9 cellular contexts compared by ENCODE assay signal in the genomic region with DNA sequence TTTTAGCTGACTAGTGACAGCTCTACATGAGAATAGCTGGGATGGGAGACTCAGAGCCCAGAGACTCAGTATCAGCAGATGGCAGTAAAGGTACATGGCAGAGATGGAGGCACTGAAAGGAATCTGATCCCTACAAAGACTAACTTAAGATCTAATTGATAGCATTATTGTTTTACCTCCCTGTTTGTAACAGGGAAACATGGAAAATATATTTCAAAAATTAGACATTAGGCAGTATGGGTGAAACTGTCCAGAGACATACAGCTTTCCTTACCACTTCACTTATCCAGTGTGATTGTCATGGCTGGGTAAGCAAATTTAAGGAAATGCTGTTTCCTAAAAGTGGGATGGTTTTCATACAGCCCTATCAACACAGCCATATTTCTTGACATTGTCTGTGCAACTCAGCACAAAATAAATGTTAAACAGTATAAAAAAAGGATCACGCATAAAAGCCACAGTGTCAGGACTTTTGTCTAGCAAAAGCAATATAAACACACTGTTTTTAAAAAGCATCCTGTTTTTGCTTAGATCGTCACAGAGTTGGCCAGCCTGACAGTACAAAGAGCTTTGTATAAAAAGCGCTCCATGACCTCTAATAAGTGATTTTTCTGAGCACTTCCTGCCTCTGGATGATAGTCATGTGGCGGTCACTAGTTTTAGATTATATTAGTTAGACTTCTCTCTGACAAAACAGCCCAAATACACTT.
DNase-seq lines count a peak whose midpoint lies in the region; ATAC-seq and TF ChIP-seq lines count a peak whose summit lies in the region.
"Had no signal": no experiment of that assay in that cellular context is flagged by ENCODE, and none has a peak within 500 bp of the region (broad histone marks: within the 10 kb centered on the region; RNA-seq: fewer than 3 reads in every experiment).

No MANE protein-coding gene starts in this region.

- no peaks in the 10 kb centered on the region for H3K4me1 Mint-ChIP-seq in HFFc6 (ENCODE audit: low read depth)

- H3K36me3 ChIP-seq in ACC112 (ENCODE audit: insufficient read depth, low read length) (no peaks in the 10 kb centered on the region), H7 (replicated peaks; ENCODE audit: control insufficient read depth, insufficient read depth, low read length) (no peaks in the 10 kb centered on the region), esophagus muscularis mucosa (no peaks in the 10 kb centered on the region), neuronal stem cell (replicated peaks in 1 of 2; ENCODE audit: control insufficient read depth in 2 of 2, insufficient read depth in 2 of 2, low read length in 2 of 2) (no peaks in the 10 kb centered on the region)

- no peak overlapping the region for H3K9ac ChIP-seq in neuronal stem cell (ENCODE audit: low read depth, low read length, poor library complexity)

- intact Hi-C loops in esophagus muscularis mucosa (cut with DNase I), result no loop called here

- H3K4me3 ChIP-seq in ACC112 (ENCODE audit: low read depth, low read length) (peak overlapping the region; percentile 44; the same call in 1 of the 2 replicates), H7 (ENCODE audit: insufficient read depth, low read depth, low read length) (no peak overlapping the region), esophagus muscularis mucosa (no peak overlapping the region), neuronal stem cell (ENCODE audit: low read length in 2 of 2) (no peak overlapping the region)

- H3K27me3 Mint-ChIP-seq in HFFc6 (ENCODE audit: insufficient read depth), result no peaks in the 10 kb centered on the region; the same call in none of the 2 replicates
- H3K27me3 Mint-ChIP-seq: activated naive CD8-positive, alpha-beta T cell had no signal

- H3K36me3 Mint-ChIP-seq in HFFc6 (ENCODE audit: low read depth), result no peaks in the 10 kb centered on the region
- H3K36me3 Mint-ChIP-seq: activated naive CD8-positive, alpha-beta T cell had no signal

- H3K23ac ChIP-seq in neuronal stem cell (ENCODE audit: low read depth, low read length, poor library complexity), result no peak overlapping the region

- no peaks in the 10 kb centered on the region for H3K79me1 ChIP-seq in neuronal stem cell (ENCODE audit: low read depth, low read length)

- no peak overlapping the region for H3K18ac ChIP-seq in neuronal stem cell (ENCODE audit: low read length)

- H3K27ac Mint-ChIP-seq in HFFc6, result no peak overlapping the region
- H3K27ac Mint-ChIP-seq: activated naive CD8-positive, alpha-beta T cell had no signal

- 56% methylated on average over 4 of the region's 4 CpGs for WGBS in esophagus muscularis mucosa
- WGBS in neuronal stem cell (ENCODE audit: extremely low coverage in 2 of 2, insufficient read length in 2 of 2, insufficient replicate concordance in 1 of 2), 2 donors, result no CpG with 5 or more reads among the region's 4 CpGs

- no peaks in the 10 kb centered on the region for H3K9me3 ChIP-seq in esophagus muscularis mucosa
- peaks cover 0 to 4% of the 10 kb centered on the region in 2 donors for H3K9me3 ChIP-seq in neuronal stem cell (replicated peaks in 1 of 2; ENCODE audit: control insufficient read depth in 2 of 2, insufficient read depth in 1 of 2, low read depth in 1 of 2, low read length in 2 of 2)

- no peak overlapping the region for H3K4me2 ChIP-seq in neuronal stem cell (ENCODE audit: insufficient read depth, low read length, poor library complexity, severe bottlenecking)

- H2BK120ac ChIP-seq in neuronal stem cell (ENCODE audit: low read depth, low read length), result no peak overlapping the region

- no peak overlapping the region for H3K4me3 Mint-ChIP-seq in HFFc6
- H3K4me3 Mint-ChIP-seq: activated naive CD8-positive, alpha-beta T cell had no signal

- TF ChIP-seq EP300 in esophagus muscularis mucosa (IDR thresholded peaks at IDR 0.05), result no peak

- H2BK15ac ChIP-seq in neuronal stem cell (ENCODE audit: low read length), result no peak overlapping the region

- H2AFZ ChIP-seq in ACC112 (ENCODE audit: low read length, unreplicated experiment) (peak overlapping the region; percentile 5), neuronal stem cell (ENCODE audit: low read length) (peak overlapping the region; percentile 85)

- peak; percentile 64 for DNase-seq in H7
- peak; percentile 59 for DNase-seq in NCI-H774 (lab: John Stamatoyannopoulos, UW)
- no peak for DNase-seq in esophagus muscularis mucosa (ENCODE audit: extremely low spot score)
- peak; percentile 48 for DNase-seq in neuronal stem cell (ENCODE audit: low spot score)
- no peak for DNase-seq in HFFc6

- TF ChIP-seq CTCF in esophagus muscularis mucosa (IDR thresholded peaks at IDR 0.05) (peak; percentile 11 to 33 (median 29)), HFFc6 (IDR thresholded peaks at IDR 0.05) (no peak)

- no peak overlapping the region for H3K14ac ChIP-seq in neuronal stem cell (ENCODE audit: low read length)

- TF ChIP-seq POLR2A in esophagus muscularis mucosa (IDR thresholded peaks at IDR 0.05; ENCODE audit: low read depth), result no peak

- H3K4ac ChIP-seq in neuronal stem cell (ENCODE audit: low read length), result no peak overlapping the region

- no peak for ATAC-seq in HG02884 (IDR thresholded peaks at IDR 0.05; ENCODE audit: unreplicated experiment)
- no peak for ATAC-seq in HG02588 (IDR thresholded peaks at IDR 0.05; ENCODE audit: unreplicated experiment)

- peaks cover 4% of the 10 kb centered on the region; the same call in 1 of the 2 replicates for H3K27me3 ChIP-seq in ACC112 (ENCODE audit: insufficient read depth, low read length)
- H3K27me3 ChIP-seq in H7 (ENCODE audit: control insufficient read depth, insufficient read depth, low read length), result no peaks in the 10 kb centered on the region
- H3K27me3 ChIP-seq in esophagus muscularis mucosa, result no peaks in the 10 kb centered on the region
- H3K27me3 ChIP-seq in neuronal stem cell (ENCODE audit: control insufficient read depth in 3 of 3, insufficient read depth in 3 of 3, low read depth in 1 of 3, low read length in 3 of 3), result no peaks in the 10 kb centered on the region

- no peak overlapping the region for H2BK12ac ChIP-seq in neuronal stem cell (ENCODE audit: low read length)

- H4K8ac ChIP-seq in neuronal stem cell (ENCODE audit: low read depth, low read length), result no peak overlapping the region

- no peaks in the 10 kb centered on the region for H3K79me2 ChIP-seq in ACC112 (ENCODE audit: control insufficient read depth, insufficient read depth, low read length, unreplicated experiment)

- H3K27ac ChIP-seq in ACC112 (ENCODE audit: low read depth, low read length) (no peak overlapping the region), esophagus muscularis mucosa (replicated peaks in 1 of 4) (no peak overlapping the region), neuronal stem cell (replicated peaks; ENCODE audit: low read length) (no peak overlapping the region)

- no peak overlapping the region for H2BK5ac ChIP-seq in neuronal stem cell (ENCODE audit: low read length)

- H2AK5ac ChIP-seq in neuronal stem cell (ENCODE audit: low read depth, low read length), result no peak overlapping the region

- no peak overlapping the region for H4K91ac ChIP-seq in neuronal stem cell (ENCODE audit: low read depth, low read length, poor library complexity)

- peaks cover 19% of the 10 kb centered on the region for H3K9me3 Mint-ChIP-seq in HFFc6

- H3K4me1 ChIP-seq in ACC112 (ENCODE audit: control insufficient read depth, insufficient read depth, low read length, unreplicated experiment) (no peaks in the 10 kb centered on the region), esophagus muscularis mucosa (no peaks in the 10 kb centered on the region), neuronal stem cell (ENCODE audit: control insufficient read depth in 2 of 2, insufficient read depth in 1 of 2, low read depth in 1 of 2, low read length in 2 of 2) (peaks cover 0 to 11% of the 10 kb centered on the region in 2 donors)

Comparison
In these comparisons a context has a peak if more than half of its experiments do, and no peak if none do; other contexts are left out.
1. DNase-seq: peak in H7 (single experiment), NCI-H774 (single experiment) and neuronal stem cell (single experiment); none in esophagus muscularis mucosa (single experiment) and HFFc6 (single experiment).